Comparison of ENCODE assay signal across 1 cellular context in the genomic region with DNA sequence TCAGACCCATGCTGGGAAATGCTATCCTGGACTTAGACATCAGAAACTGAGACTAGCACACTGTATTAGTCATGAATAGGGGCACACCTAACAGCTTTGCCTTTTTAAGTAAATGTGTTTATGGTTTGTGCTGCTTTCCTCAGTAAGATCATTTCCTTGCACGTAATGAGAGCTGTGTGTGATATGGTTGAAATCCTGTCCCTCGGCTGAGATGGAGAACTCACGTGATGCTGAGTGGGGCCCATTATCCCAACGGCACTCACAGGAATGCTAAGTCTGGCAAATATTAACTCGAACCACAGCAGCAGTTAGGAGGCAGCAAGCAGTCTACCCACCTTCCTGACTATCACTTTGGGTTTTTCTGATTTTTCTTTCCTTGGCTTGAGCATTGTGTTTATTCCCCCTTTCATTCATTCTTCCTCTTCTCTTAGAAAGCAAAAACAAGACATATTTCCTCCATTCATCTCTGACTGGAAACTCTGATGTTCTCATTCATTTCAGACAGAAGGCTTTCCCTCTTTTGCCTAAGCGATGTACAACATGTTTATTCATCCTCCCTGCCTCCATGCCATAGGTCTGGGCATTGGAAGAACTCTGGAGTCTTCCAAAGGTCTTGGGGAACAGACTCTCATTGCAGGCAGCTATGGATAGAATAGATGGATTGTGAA.
TF ChIP-seq lines count a peak whose summit lies in the region.

No MANE protein-coding gene starts in this region.

TF ChIP-seq in GM12878, 131 proteins besides CTCF, POLR2A, EP300 and RAD21 (continued from another document):
- no peak for TF ChIP-seq PBX3 (IDR thresholded peaks at IDR 0.05; ENCODE audit: insufficient replicate concordance, low read depth, low read length)
TF ChIP-seq in GM12878: peak in this region for 0.
